Comparison of ENCODE assay signal across 14 cellular contexts in the genomic region with DNA sequence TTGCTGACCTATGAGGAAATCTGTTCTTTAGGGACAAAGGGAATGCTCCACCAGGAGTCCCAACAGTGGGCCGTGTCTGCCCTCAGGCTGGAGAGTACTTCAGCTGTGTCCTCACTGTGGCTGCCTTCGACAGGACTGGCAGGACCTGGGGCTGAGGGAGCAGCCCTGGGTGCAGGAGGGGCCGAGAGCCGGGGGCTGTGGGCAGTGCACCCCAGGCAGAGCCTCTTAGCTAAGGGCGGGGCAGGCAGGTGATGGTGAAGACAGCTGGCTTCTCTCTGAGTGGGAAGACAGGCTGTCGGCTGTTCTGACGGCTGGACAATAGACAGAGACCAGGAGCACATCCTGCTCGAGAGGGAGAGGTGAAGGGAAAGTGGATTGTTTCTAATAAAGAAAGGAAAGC.
A peak's percentile ranks its signal among the peaks of the same experiment; 100 is the strongest.
DNase-seq lines count a peak whose midpoint lies in the region; ATAC-seq lines count a peak whose summit lies in the region.
"Had no signal": no experiment of that assay in that cellular context is flagged by ENCODE, and none has a peak within 500 bp of the region (broad histone marks: within the 10 kb centered on the region; RNA-seq: fewer than 3 reads in every experiment).

No MANE protein-coding gene starts in this region.

- H3K27ac ChIP-seq in BLaER1 (peak overlapping the region; percentile 65), caudate nucleus (ENCODE audit: low read depth, low read length) (peak overlapping the region; percentile 16)
- H3K27ac ChIP-seq: neutrophil had no signal

- H3K27ac Mint-ChIP-seq in naive thymus-derived CD8-positive, alpha-beta T cell = peak overlapping the region; percentile 60 to 94 (median 88)
- H3K27ac Mint-ChIP-seq: WTC11 had no signal

- DNase-seq in ELF-1 (ENCODE audit: low read depth, low spot score) = peak; percentile 53
- DNase-seq in caudate nucleus (lab: John Stamatoyannopoulos, UW) = no peak
- DNase-seq in naive thymus-derived CD8-positive, alpha-beta T cell = peak in 1 of 10 donors; percentile 52
- no peak for DNase-seq in putamen (ENCODE audit: low spot score)
- no peak for DNase-seq in DMS114 treated with DMSO at 0.1 percent for 48 hours (lab: John Stamatoyannopoulos, UW; ENCODE audit: unreplicated experiment)
- no peak for DNase-seq in activated CD4-positive, alpha-beta T cell treated with anti-CD3 and anti-CD28 coated beads, Interleukin-2, amount 50 U/mL, for 4 hours
- DNase-seq: cerebellar nuclear complex; COR-L47; immature natural killer cell; stimulated activated CD4-positive, alpha-beta T cell treated with anti-CD3 and anti-CD28 coated beads, Interleukin-15, amount 100 ng/mL, for 24 hours had no signal

- peaks cover 29 to 70% (median 64%) of the 10 kb centered on the region in 4 donors for H3K4me1 Mint-ChIP-seq in naive thymus-derived CD8-positive, alpha-beta T cell

- peak overlapping the region in 2 of 10 donors; percentile 11 to 51 for H3K4me3 Mint-ChIP-seq in naive thymus-derived CD8-positive, alpha-beta T cell
- H3K4me3 Mint-ChIP-seq: immature natural killer cell, WTC11 had no signal

- H3K27me3 ChIP-seq in BLaER1 = no peaks in the 10 kb centered on the region
- H3K27me3 ChIP-seq: neutrophil had no signal

- peak overlapping the region; percentile 51 for H3K9ac ChIP-seq in BLaER1

- H3K4me2 ChIP-seq in BLaER1 = peak overlapping the region; percentile 81

- peaks cover 27% of the 10 kb centered on the region for H4K20me1 ChIP-seq in BLaER1

- peaks cover 0 to 82% (median 0%) of the 10 kb centered on the region in 3 donors for H3K36me3 Mint-ChIP-seq in naive thymus-derived CD8-positive, alpha-beta T cell

- ATAC-seq in naive thymus-derived CD8-positive, alpha-beta T cell = no peak
- no peak for ATAC-seq in GM19351 (IDR thresholded peaks at IDR 0.05; ENCODE audit: unreplicated experiment)
- ATAC-seq: WTC11 had no signal

- H3K4me3 ChIP-seq in BLaER1 = peak overlapping the region; percentile 20

- H3K4me1 ChIP-seq in BLaER1 = peaks cover 88% of the 10 kb centered on the region

- POLR2A ChIA-PET in naive thymus-derived CD8-positive, alpha-beta T cell (lab: Charles Lee) = interaction anchor here (1.0 to 26.5 kb wide), 4 partner anchors 13 to 99 kb away, joined by 4 to 613 read pairs (median 19); a partner anchor contains a TSS

- no peaks in the 10 kb centered on the region for H3K9me3 ChIP-seq in BLaER1
- H3K9me3 ChIP-seq: neutrophil had no signal

- H3K27me3 Mint-ChIP-seq in naive thymus-derived CD8-positive, alpha-beta T cell = no peaks in the 10 kb centered on the region

- no peaks in the 10 kb centered on the region for H3K9me3 Mint-ChIP-seq in naive thymus-derived CD8-positive, alpha-beta T cell
- H3K9me3 Mint-ChIP-seq: immature natural killer cell, WTC11 had no signal

- H3K36me3 ChIP-seq in BLaER1 = peaks cover 56% of the 10 kb centered on the region
